In the genomic region with DNA sequence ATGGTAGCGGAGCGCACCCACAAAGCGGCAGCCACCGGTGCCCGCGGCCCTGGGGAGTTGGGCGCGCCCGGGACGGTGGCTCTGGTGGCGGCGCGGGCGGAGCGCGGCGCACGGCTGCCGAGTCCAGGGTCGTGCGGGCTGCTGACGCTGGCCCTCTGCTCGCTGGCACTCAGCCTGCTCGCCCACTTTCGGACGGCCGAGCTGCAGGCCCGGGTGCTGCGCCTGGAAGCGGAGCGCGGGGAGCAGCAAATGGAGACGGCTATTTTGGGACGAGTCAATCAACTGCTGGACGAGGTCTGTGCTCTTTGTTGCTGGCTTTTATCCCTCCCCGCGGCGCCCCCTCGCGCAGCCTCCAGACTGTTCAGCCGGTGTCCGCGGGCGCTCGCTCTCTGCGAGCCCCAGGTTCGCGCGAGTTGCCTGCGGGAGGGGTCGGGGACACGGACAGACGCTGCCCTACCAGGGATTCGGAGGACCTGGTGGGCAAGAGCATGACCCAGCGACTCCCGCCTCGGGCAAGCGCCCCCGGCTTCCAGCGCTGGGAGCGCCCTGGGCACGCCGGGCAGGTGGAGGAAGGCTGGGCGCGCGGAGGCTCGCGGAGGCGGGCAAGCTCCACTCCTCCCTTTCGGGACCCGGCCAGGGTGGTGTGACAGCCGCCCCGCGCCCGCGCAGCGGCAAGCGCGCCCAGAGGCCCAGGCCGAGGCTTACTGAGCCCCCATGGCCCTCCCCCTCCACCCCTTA, we compare ENCODE assay signal across 8 cellular contexts. TPM values are rescaled to one million over a fixed set of nuclear protein-coding genes. Genes with fewer than 3 reads are reported as not detected.
A peak's percentile ranks its signal among the peaks of the same experiment; 100 is the strongest.
DNase-seq lines count a peak whose midpoint lies in the region; ATAC-seq and TF ChIP-seq lines count a peak whose summit lies in the region.

No MANE protein-coding gene starts in this region.

- H3K27ac ChIP-seq in PC-9 = peak overlapping the region; percentile 3; the same call in 1 of the 2 replicates

- peak overlapping the region; percentile 70 for H3K4me3 ChIP-seq in PC-9

- no peaks in the 10 kb centered on the region for H3K9me3 Mint-ChIP-seq in nephron progenitor cell
- H3K9me3 Mint-ChIP-seq in activated T-cell treated with anti-CD3 and anti-CD28 coated beads, Interleukin-2, amount 50 U/mL, for 24 hours = no peaks in the 10 kb centered on the region

- peaks cover 41% of the 10 kb centered on the region for H3K4me1 ChIP-seq in PC-9 (replicated peaks; ENCODE audit: insufficient read depth)

- no TSS peak for BruUV-seq in PC-9 (replicated peaks; lab: Mats Ljungman, UMichigan)

- TF ChIP-seq CTCF in PC-9 (conservative IDR thresholded peaks at IDR 0.05) (no peak; the same call in 1 of the 2 replicates), nephron progenitor cell (IDR thresholded peaks at IDR 0.05) (peak; percentile 7)

- DNase-seq in AG20443 (ENCODE audit: low spot score) = peak; percentile 76
- DNase-seq in PC-9 = peak in 1 of 2 experiments; percentile 39
- peak; percentile 43 for DNase-seq in fibroblast of peridontal ligament (ENCODE audit: extremely low read depth)
- peak; percentile 72 for DNase-seq in nephron progenitor cell
- DNase-seq in mesenteric fat pad (ENCODE audit: low spot score) = no peak
- no peak for DNase-seq in NCI-H2171 (lab: John Stamatoyannopoulos, UW)
- no peak for DNase-seq in activated T-cell treated with anti-CD3 and anti-CD28 coated beads, Interleukin-2, amount 50 U/mL, for 24 hours

- intact Hi-C loops in PC-9 (cut with micrococcal nuclease; ENCODE audit: unreplicated experiment) = loop anchor here (5.0 kb wide), 1 partner anchor 60 kb away; no protein-coding TSS in a partner anchor

- POLR2A ChIA-PET in PC-9 (lab: Charles Lee; ENCODE audit: unreplicated experiment) = no interaction called here

- no peaks in the 10 kb centered on the region for H3K27me3 ChIP-seq in PC-9 (ENCODE audit: insufficient read depth, low read depth)

- ATAC-seq in HG02759 (IDR thresholded peaks at IDR 0.05; ENCODE audit: unreplicated experiment) = no peak

- peak overlapping the region; percentile 83 for H2AFZ ChIP-seq in PC-9

- no peaks in the 10 kb centered on the region for H3K9me2 ChIP-seq in PC-9 (ENCODE audit: insufficient read depth)

- H4K20me1 ChIP-seq in PC-9 (ENCODE audit: insufficient read depth) = no peaks in the 10 kb centered on the region; the same call in 1 of the 2 replicates

- H3K79me2 ChIP-seq in PC-9 (ENCODE audit: low read depth) = peaks cover 22% of the 10 kb centered on the region; the same call in 1 of the 2 replicates

- H3K4me3 Mint-ChIP-seq in nephron progenitor cell = peak overlapping the region; percentile 88
- no peak overlapping the region for H3K4me3 Mint-ChIP-seq in activated T-cell treated with anti-CD3 and anti-CD28 coated beads, Interleukin-2, amount 50 U/mL, for 24 hours

- CTCF ChIA-PET in PC-9 (lab: Charles Lee) = interaction anchor here (0.6 to 0.7 kb wide), 2 partner anchors 110 to 161 kb away, joined by 3 to 4 read pairs; no protein-coding TSS in a partner anchor

- H3K36me3 ChIP-seq in PC-9 (ENCODE audit: low read depth) = no peaks in the 10 kb centered on the region

- peak overlapping the region; percentile 91 for H3K4me2 ChIP-seq in PC-9

- no peaks in the 10 kb centered on the region for H3K9me3 ChIP-seq in PC-9 (ENCODE audit: insufficient read depth, low read depth)

- H3K4me1 Mint-ChIP-seq in nephron progenitor cell = peaks cover 60% of the 10 kb centered on the region
- peaks cover 7% of the 10 kb centered on the region for H3K4me1 Mint-ChIP-seq in activated T-cell treated with anti-CD3 and anti-CD28 coated beads, Interleukin-2, amount 50 U/mL, for 24 hours (ENCODE audit: low read depth)

- H3K36me3 Mint-ChIP-seq in nephron progenitor cell (ENCODE audit: low read depth) = no peaks in the 10 kb centered on the region
- H3K36me3 Mint-ChIP-seq in activated T-cell treated with anti-CD3 and anti-CD28 coated beads, Interleukin-2, amount 50 U/mL, for 24 hours (ENCODE audit: low read depth) = no peaks in the 10 kb centered on the region

- H3K27me3 Mint-ChIP-seq in nephron progenitor cell (ENCODE audit: low read depth, poor library complexity) = peaks cover 52% of the 10 kb centered on the region
- H3K27me3 Mint-ChIP-seq in activated T-cell treated with anti-CD3 and anti-CD28 coated beads, Interleukin-2, amount 50 U/mL, for 24 hours = peaks cover 67% of the 10 kb centered on the region

- no peak overlapping the region for H3K27ac Mint-ChIP-seq in nephron progenitor cell
- no peak overlapping the region for H3K27ac Mint-ChIP-seq in activated T-cell treated with anti-CD3 and anti-CD28 coated beads, Interleukin-2, amount 50 U/mL, for 24 hours

- H3F3A ChIP-seq in PC-9 (ENCODE audit: insufficient read depth, low read depth) = peaks cover 8% of the 10 kb centered on the region; the same call in 1 of the 2 replicates

RNA-seq across cellular contexts. Expression of a gene that starts 0.9 kb away (rescaled TPM):
- total RNA-seq in PC-9 (2021) (0.73 and 1.6 TPM in 2 replicates), mesenteric fat pad (not detected)

Comparison
In these comparisons a context has a peak if more than half of its experiments do, and no peak if none do; other contexts are left out.
1. DNase-seq: peak in AG20443 (single experiment), fibroblast of peridontal ligament (single experiment) and nephron progenitor cell (single experiment); none in mesenteric fat pad (single experiment), NCI-H2171 (single experiment) and activated T-cell treated with anti-CD3 and anti-CD28 coated beads, Interleukin-2, amount 50 U/mL, for 24 hours (single experiment).